ENCODE assay signal across 16 cellular contexts in genomic region chr7:101563198-101563901, GRCh38.
"Had no signal": no experiment of that assay in that cellular context is flagged by ENCODE, and none has a peak within 500 bp of the region (broad histone marks: within the 10 kb centered on the region; RNA-seq: fewer than 3 reads in every experiment).

No MANE protein-coding gene starts in this region.

- H3K36me3 Mint-ChIP-seq: activated naive CD4-positive, alpha-beta T cell treated with anti-CD3 and anti-CD28 coated beads, Interleukin-2, amount 50 U/mL, for 72 hours; brain; immature natural killer cell had no signal

- H3K27ac ChIP-seq: left lung, ovary had no signal

- ATAC-seq: activated naive CD4-positive, alpha-beta T cell treated with anti-CD3 and anti-CD28 coated beads, Interleukin-2, amount 50 U/mL, for 72 hours; left lung; stimulated activated naive CD8-positive, alpha-beta T cell treated with anti-CD3 and anti-CD28 coated beads, Interleukin-15, Interleukin-2, amounts not matched to agents 100 U/mL and 50 U/mL, for 24 hours had no signal

- H3K4me1 ChIP-seq: left lung had no signal

- H3K27me3 ChIP-seq: ovary had no signal

- H3K9me3 ChIP-seq: left lung, ovary had no signal

- H3K4me1 Mint-ChIP-seq: immature natural killer cell, nephron had no signal

- H3K4me3 ChIP-seq: dorsolateral prefrontal cortex, left lung, ovary had no signal

- H3K36me3 ChIP-seq: left lung, ovary had no signal

- DNase-seq: activated CD4-positive, alpha-beta T cell treated with anti-CD3 and anti-CD28 coated beads, Interleukin-2, amount 50 U/mL, for 1 hour; activated effector memory CD4-positive, alpha-beta T cell treated with Interleukin-2 at 50 U/mL for 16 hours; activated T-cell treated with anti-CD3 and anti-CD28 coated beads, Interleukin-2, amount 50 U/mL, for 1 hour; amygdala; immature natural killer cell; mesenchymal stem cell; ovary; stimulated activated CD4-positive, alpha-beta T cell treated with anti-CD3 and anti-CD28 coated beads, Interleukin-12 subunit alpha, Interleukin-12 subunit beta, amount 100 ng/mL, for 4 hours; stimulated activated naive CD8-positive, alpha-beta T cell treated with anti-CD3 and anti-CD28 coated beads, Interleukin-15, Interleukin-2, amounts not matched to agents 100 U/mL and 50 U/mL, for 24 hours had no signal

- H3K9me3 Mint-ChIP-seq: activated naive CD4-positive, alpha-beta T cell treated with anti-CD3 and anti-CD28 coated beads, Interleukin-2, amount 50 U/mL, for 72 hours; T-helper 1 cell treated with Interleukin-12 subunit alpha and Interleukin-12 subunit beta and Interleukin-4 antibody, amounts not matched to agents 30 μg/mL and 1 μg/mL, for 36 hours had no signal

- FAIRE-seq: endometrium had no signal

- H3K4me3 Mint-ChIP-seq: brain; immature natural killer cell; nephron; T-helper 1 cell treated with Interleukin-12 subunit alpha and Interleukin-12 subunit beta and Interleukin-4 antibody, amounts not matched to agents 30 μg/mL and 1 μg/mL, for 36 hours had no signal
